In genomic region chr1:162702628-162703027, GRCh38 we compare ENCODE assay signal across 35 cellular contexts.
"Had no signal": no experiment of that assay in that cellular context is flagged by ENCODE, and none has a peak within 500 bp of the region (broad histone marks: within the 10 kb centered on the region; RNA-seq: fewer than 3 reads in every experiment).

No MANE protein-coding gene starts in this region.

- DNase-seq: activated CD4-positive, alpha-beta memory T cell treated with anti-CD3 and anti-CD28 coated beads, Interleukin-2, amount 10 ng/mL, durations not matched to agents 7 days and 5 days; activated CD4-positive, alpha-beta T cell treated with anti-CD3 and anti-CD28 coated beads for 1 hour; activated CD4-positive, alpha-beta T cell treated with anti-CD3 and anti-CD28 coated beads for 48 hours; activated CD4-positive, CD25-positive, alpha-beta regulatory T cell; activated CD8-positive, alpha-beta memory T cell treated with anti-CD3 and anti-CD28 coated beads for 24 hours; activated CD8-positive, alpha-beta memory T cell treated with anti-CD3 and anti-CD28 coated beads, Interleukin-2, amount 10 ng/mL, durations not matched to agents 7 days and 5 days; activated CD8-positive, alpha-beta memory T cell treated with anti-CD3 and anti-CD28 coated beads, Interleukin-2, amount 50 U/mL, for 48 hours; activated effector memory CD4-positive, alpha-beta T cell treated with Interleukin-2 at 50 U/mL for 16 hours; activated naive CD4-positive, alpha-beta T cell treated with anti-CD3 and anti-CD28 coated beads, Interleukin-2, amount 10 ng/mL, durations not matched to agents 7 days and 5 days; activated naive CD8-positive, alpha-beta T cell treated with anti-CD3 and anti-CD28 coated beads, Interleukin-2, amount 50 U/mL, for 24 hours; activated T-cell treated with anti-CD3 and anti-CD28 coated beads, Interleukin-2, amount 50 U/mL, for 48 hours; amniotic stem cell; aorta; brain microvascular endothelial cell; Karpas-422; KBM-7; NCI-H1105; NCI-H1417 treated with DMSO at 0.1 percent for 48 hours; NCI-H1694; NCI-H1930; NCI-H2081 treated with DMSO at 0.1 percent for 48 hours; NCI-H226; NCI-H446 treated with DMSO at 0.1 percent for 48 hours; NCI-H524; NCI-H69; NK-92 treated with Interleukin-12 subunit alpha and Interleukin-12 subunit beta, amount 100 ng/mL, for 24 hours; PC-9; SW 1271; T-helper 1 cell; T-helper 2 cell; T-helper 9 cell; WERI-Rb-1 had no signal

- H3K4me2 ChIP-seq: PC-9 had no signal

- ATAC-seq: activated CD8-positive, alpha-beta memory T cell treated with anti-CD3 and anti-CD28 coated beads, Interleukin-2, amount 10 ng/mL, durations not matched to agents 7 days and 5 days; activated naive CD8-positive, alpha-beta T cell treated with anti-CD3 and anti-CD28 coated beads, Interleukin-2, amount 50 U/mL, for 24 hours; Right ventricle myocardium inferior had no signal

- H3K27me3 ChIP-seq: brain microvascular endothelial cell had no signal

- H3K27me3 Mint-ChIP-seq: activated CD4-positive, alpha-beta memory T cell treated with anti-CD3 and anti-CD28 coated beads, Interleukin-2, amount 10 ng/mL, durations not matched to agents 7 days and 5 days; activated CD8-positive, alpha-beta memory T cell treated with anti-CD3 and anti-CD28 coated beads, Interleukin-2, amount 10 ng/mL, durations not matched to agents 7 days and 5 days; activated naive CD4-positive, alpha-beta T cell treated with anti-CD3 and anti-CD28 coated beads, Interleukin-2, amount 10 ng/mL, durations not matched to agents 7 days and 5 days; activated naive CD8-positive, alpha-beta T cell; activated naive CD8-positive, alpha-beta T cell treated with anti-CD3 and anti-CD28 coated beads, Interleukin-2, amount 50 U/mL, for 24 hours had no signal

- H3K36me3 Mint-ChIP-seq: activated CD8-positive, alpha-beta memory T cell treated with anti-CD3 and anti-CD28 coated beads, Interleukin-2, amount 10 ng/mL, durations not matched to agents 7 days and 5 days; activated naive CD4-positive, alpha-beta T cell treated with anti-CD3 and anti-CD28 coated beads, Interleukin-2, amount 10 ng/mL, durations not matched to agents 7 days and 5 days; activated naive CD8-positive, alpha-beta T cell had no signal

- H3K36me3 ChIP-seq: WERI-Rb-1 had no signal

- H3K4me1 Mint-ChIP-seq: activated CD4-positive, alpha-beta memory T cell treated with anti-CD3 and anti-CD28 coated beads, Interleukin-2, amount 10 ng/mL, durations not matched to agents 7 days and 5 days; activated CD8-positive, alpha-beta memory T cell treated with anti-CD3 and anti-CD28 coated beads, Interleukin-2, amount 10 ng/mL, durations not matched to agents 7 days and 5 days; activated naive CD4-positive, alpha-beta T cell treated with anti-CD3 and anti-CD28 coated beads, Interleukin-2, amount 10 ng/mL, durations not matched to agents 7 days and 5 days; activated naive CD8-positive, alpha-beta T cell treated with anti-CD3 and anti-CD28 coated beads, Interleukin-2, amount 50 U/mL, for 24 hours had no signal

- H3K9me3 Mint-ChIP-seq: activated CD4-positive, alpha-beta memory T cell treated with anti-CD3 and anti-CD28 coated beads, Interleukin-2, amount 10 ng/mL, durations not matched to agents 7 days and 5 days; activated naive CD4-positive, alpha-beta T cell treated with anti-CD3 and anti-CD28 coated beads, Interleukin-2, amount 10 ng/mL, durations not matched to agents 7 days and 5 days; activated naive CD8-positive, alpha-beta T cell treated with anti-CD3 and anti-CD28 coated beads, Interleukin-2, amount 50 U/mL, for 24 hours had no signal

- H3K4me3 Mint-ChIP-seq: activated CD4-positive, alpha-beta memory T cell treated with anti-CD3 and anti-CD28 coated beads, Interleukin-2, amount 10 ng/mL, durations not matched to agents 7 days and 5 days; activated CD8-positive, alpha-beta memory T cell treated with anti-CD3 and anti-CD28 coated beads, Interleukin-2, amount 10 ng/mL, durations not matched to agents 7 days and 5 days; activated naive CD4-positive, alpha-beta T cell treated with anti-CD3 and anti-CD28 coated beads, Interleukin-2, amount 10 ng/mL, durations not matched to agents 7 days and 5 days; activated naive CD8-positive, alpha-beta T cell; activated naive CD8-positive, alpha-beta T cell treated with anti-CD3 and anti-CD28 coated beads, Interleukin-2, amount 50 U/mL, for 24 hours had no signal

- H3K4me3 ChIP-seq: PC-9 had no signal

- H2AFZ ChIP-seq: PC-9 had no signal

- H3K27ac Mint-ChIP-seq: activated CD4-positive, alpha-beta memory T cell treated with anti-CD3 and anti-CD28 coated beads, Interleukin-2, amount 10 ng/mL, durations not matched to agents 7 days and 5 days; activated CD8-positive, alpha-beta memory T cell treated with anti-CD3 and anti-CD28 coated beads, Interleukin-2, amount 10 ng/mL, durations not matched to agents 7 days and 5 days; activated naive CD4-positive, alpha-beta T cell treated with anti-CD3 and anti-CD28 coated beads, Interleukin-2, amount 10 ng/mL, durations not matched to agents 7 days and 5 days; activated naive CD8-positive, alpha-beta T cell; activated naive CD8-positive, alpha-beta T cell treated with anti-CD3 and anti-CD28 coated beads, Interleukin-2, amount 50 U/mL, for 24 hours had no signal

- H3K27ac ChIP-seq: brain microvascular endothelial cell, PC-9, RWPE1, WERI-Rb-1 had no signal
